ENCODE assay signal across 22 cellular contexts in the genomic region with DNA sequence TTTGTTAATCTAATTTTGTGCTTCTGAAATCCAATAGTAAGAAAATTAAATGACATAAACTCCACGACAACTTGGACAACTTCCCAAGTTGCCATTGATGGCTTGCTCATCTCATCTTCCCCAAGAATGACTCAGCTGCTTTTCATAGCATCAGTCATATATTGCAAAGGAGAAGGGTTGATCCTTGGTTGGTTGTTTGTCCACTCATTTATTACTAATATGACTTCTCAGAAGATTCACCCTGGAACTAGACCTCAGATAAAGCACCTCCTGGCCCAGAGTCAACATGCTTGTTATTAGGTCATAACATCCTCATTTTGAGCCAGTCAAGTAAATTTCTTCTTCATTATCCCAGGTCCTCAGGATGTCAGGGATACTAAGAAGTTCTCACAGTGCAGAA. TPM values are rescaled to one million over a fixed set of nuclear protein-coding genes. Genes with fewer than 3 reads are reported as not detected.
A peak's percentile ranks its signal among the peaks of the same experiment; 100 is the strongest.
DNase-seq lines count a peak whose midpoint lies in the region; ATAC-seq, FAIRE-seq and TF ChIP-seq lines count a peak whose summit lies in the region.
"Had no signal": no experiment of that assay in that cellular context is flagged by ENCODE, and none has a peak within 500 bp of the region (broad histone marks: within the 10 kb centered on the region; RNA-seq: fewer than 3 reads in every experiment).

No MANE protein-coding gene starts in this region.

- H3K79me2 ChIP-seq in keratinocyte (ENCODE audit: control insufficient read depth, insufficient read depth, low read length): no peaks in the 10 kb centered on the region

- H2AFZ ChIP-seq in keratinocyte (ENCODE audit: control insufficient read depth, low read length): no peak overlapping the region

- dilution Hi-C loops in keratinocyte (cut with MboI; ENCODE audit: extremely low pct_ligation_motif_present, low sequenced_read_pairs): no loop called here

- no peak for ATAC-seq in effector memory CD8-positive, alpha-beta T cell (replicated peaks)
- ATAC-seq: activated CD4-positive, CD25-positive, alpha-beta regulatory T cell treated with anti-CD3 and anti-CD28 coated beads, Interleukin-2, amount 50 U/mL, for 24 hours; HCT116; heart left ventricle; left ventricle myocardium superior; mucosa of descending colon had no signal

- no peak overlapping the region for H3K4me3 Mint-ChIP-seq in type B pancreatic cell
- H3K4me3 Mint-ChIP-seq in effector memory CD8-positive, alpha-beta T cell: no peak overlapping the region
- H3K4me3 Mint-ChIP-seq: activated naive CD4-positive, alpha-beta T cell treated with anti-CD3 and anti-CD28 coated beads, Interleukin-2, amount 50 U/mL, for 24 hours; activated T-cell treated with anti-CD3 and anti-CD28 coated beads, Interleukin-2, amount 50 U/mL, for 72 hours; CD4-positive, CD25-positive, alpha-beta regulatory T cell had no signal

- peak; percentile 72 for FAIRE-seq in keratinocyte (lab: Jason Lieb, UNC)

- no peaks in the 10 kb centered on the region for H3K4me1 Mint-ChIP-seq in type B pancreatic cell (ENCODE audit: unreplicated experiment)
- no peaks in the 10 kb centered on the region for H3K4me1 Mint-ChIP-seq in effector memory CD8-positive, alpha-beta T cell (ENCODE audit: low read depth in 2 of 2)
- H3K4me1 Mint-ChIP-seq: activated naive CD4-positive, alpha-beta T cell treated with anti-CD3 and anti-CD28 coated beads, Interleukin-2, amount 50 U/mL, for 24 hours; CD4-positive, CD25-positive, alpha-beta regulatory T cell had no signal

- no peaks in the 10 kb centered on the region for H3K9me1 ChIP-seq in keratinocyte (ENCODE audit: control insufficient read depth, extremely low read depth, insufficient read depth, low read length)

- TF ChIP-seq CTCF in keratinocyte (optimal IDR thresholded peaks at IDR 0.05 in 1 of 3, IDR thresholded peaks at IDR 0.05 in 1 of 3, conservative IDR thresholded peaks at IDR 0.05 in 1 of 3; ENCODE audit: extremely low read depth in 1 of 3, insufficient read depth in 2 of 3, low read length in 3 of 3) (no peak), type B pancreatic cell (conservative IDR thresholded peaks at IDR 0.05) (no peak)

- H3K27ac Mint-ChIP-seq in type B pancreatic cell: no peak overlapping the region
- no peak overlapping the region for H3K27ac Mint-ChIP-seq in effector memory CD8-positive, alpha-beta T cell
- H3K27ac Mint-ChIP-seq: activated naive CD4-positive, alpha-beta T cell treated with anti-CD3 and anti-CD28 coated beads, Interleukin-2, amount 50 U/mL, for 24 hours; activated T-cell treated with anti-CD3 and anti-CD28 coated beads, Interleukin-2, amount 50 U/mL, for 72 hours; CD4-positive, CD25-positive, alpha-beta regulatory T cell had no signal

- H3K4me3 ChIP-seq in keratinocyte (ENCODE audit: control insufficient read depth in 2 of 3, extremely low read depth in 1 of 3, insufficient read depth in 2 of 3, low read depth in 1 of 3, low read length in 3 of 3): no peak overlapping the region
- H3K4me3 ChIP-seq: heart left ventricle, mucosa of descending colon, Peyer's patch, spleen had no signal

- no peaks in the 10 kb centered on the region for H3K9me3 Mint-ChIP-seq in type B pancreatic cell
- no peaks in the 10 kb centered on the region for H3K9me3 Mint-ChIP-seq in effector memory CD8-positive, alpha-beta T cell
- H3K9me3 Mint-ChIP-seq: activated naive CD4-positive, alpha-beta T cell treated with anti-CD3 and anti-CD28 coated beads, Interleukin-2, amount 50 U/mL, for 24 hours; activated T-cell treated with anti-CD3 and anti-CD28 coated beads, Interleukin-2, amount 50 U/mL, for 72 hours had no signal

- no peak overlapping the region for H3K27ac ChIP-seq in keratinocyte (ENCODE audit: control insufficient read depth, insufficient read depth, low read length)
- H3K27ac ChIP-seq: heart left ventricle, Peyer's patch, spleen had no signal

- no peak overlapping the region for H3K4me2 ChIP-seq in keratinocyte (ENCODE audit: control insufficient read depth, extremely low read depth, insufficient read depth, low read depth, low read length)

- no peak overlapping the region for H3K9ac ChIP-seq in keratinocyte (ENCODE audit: control insufficient read depth, extremely low read depth, insufficient read depth, low read length)

- no peaks in the 10 kb centered on the region for H3K9me3 ChIP-seq in keratinocyte (ENCODE audit: control insufficient read depth, low read depth, low read length)
- H3K9me3 ChIP-seq: heart left ventricle, mucosa of descending colon, Peyer's patch, spleen had no signal

- H3K36me3 Mint-ChIP-seq in type B pancreatic cell: no peaks in the 10 kb centered on the region
- H3K36me3 Mint-ChIP-seq in effector memory CD8-positive, alpha-beta T cell (ENCODE audit: insufficient read depth): no peaks in the 10 kb centered on the region
- H3K36me3 Mint-ChIP-seq: activated naive CD4-positive, alpha-beta T cell treated with anti-CD3 and anti-CD28 coated beads, Interleukin-2, amount 50 U/mL, for 24 hours; CD4-positive, CD25-positive, alpha-beta regulatory T cell had no signal

- no peaks in the 10 kb centered on the region for H3K36me3 ChIP-seq in keratinocyte (ENCODE audit: control insufficient read depth in 2 of 2, extremely low read depth in 1 of 2, insufficient read depth in 2 of 2, low read length in 2 of 2)
- H3K36me3 ChIP-seq: heart left ventricle, Peyer's patch, spleen had no signal

- H3K27me3 ChIP-seq in keratinocyte (ENCODE audit: control insufficient read depth, extremely low read depth, insufficient read depth, low read length): no peaks in the 10 kb centered on the region
- H3K27me3 ChIP-seq: Peyer's patch had no signal

- DNase-seq in H4 (ENCODE audit: low spot score): peak; percentile 1
- DNase-seq in RKO (ENCODE audit: low spot score): peak; percentile 56
- peak; percentile 59 for DNase-seq in keratinocyte (ENCODE audit: low read depth, low spot score)
- no peak for DNase-seq in type B pancreatic cell (ENCODE audit: extremely low spot score, unreplicated experiment)
- no peak for DNase-seq in ureter (ENCODE audit: low spot score)
- DNase-seq in effector memory CD8-positive, alpha-beta T cell: no peak
- DNase-seq: activated T-cell treated with anti-CD3 and anti-CD28 coated beads, Interleukin-2, amount 50 U/mL, for 72 hours; CD4-positive, CD25-positive, alpha-beta regulatory T cell; DMS53; heart left ventricle; left ventricle myocardium superior; mucosa of descending colon; NCI-H1930; Peyer's patch; spleen; stimulated activated CD4-positive, alpha-beta T cell treated with anti-CD3 and anti-CD28 coated beads, Interleukin-4, amount 100 ng/mL, for 4 hours; substantia nigra; T1000 had no signal

- no peaks in the 10 kb centered on the region for H4K20me1 ChIP-seq in keratinocyte (ENCODE audit: control insufficient read depth, extremely low read depth, insufficient read depth, low read length)

- H3K27me3 Mint-ChIP-seq in type B pancreatic cell: no peaks in the 10 kb centered on the region
- H3K27me3 Mint-ChIP-seq in effector memory CD8-positive, alpha-beta T cell: peaks cover 6 to 23% of the 10 kb centered on the region in 2 donors

- H3K4me1 ChIP-seq in keratinocyte (ENCODE audit: control insufficient read depth, extremely low read depth, insufficient read depth, low read length): peaks cover 9% of the 10 kb centered on the region
- H3K4me1 ChIP-seq: heart left ventricle, Peyer's patch, spleen had no signal

RNA-seq across cellular contexts. Expression of gene LCE3D, which starts 2.3 kb away (rescaled TPM):
- total RNA-seq in H4 (2014; rRNA removed; shearing (Covaris generic)): not detected in 2 replicates
- polyA plus RNA-seq in keratinocyte: 1.2 to 9.1 TPM (median 4.4 TPM) in 3 replicates
- polyA plus RNA-seq in keratinocyte (2011; ENCODE audit: low read depth): 403 TPM
- 3.9 and 9.9 TPM in 2 replicates for polyA plus RNA-seq in keratinocyte (2011; cell fraction: cytosol; rRNA removed)
- polyA plus RNA-seq in keratinocyte (2011; cell fraction: nucleus; rRNA removed): 3.2 and 9.0 TPM in 2 replicates
- 12.9 and 3,515 TPM in 2 replicates for polyA plus RNA-seq in keratinocyte (2012; ENCODE audit: low replicate concordance)
- polyA minus RNA-seq in keratinocyte: 1.1 to 1.2 TPM in 2 of 3 replicates, not detected in the other
- polyA minus RNA-seq in keratinocyte (2011; cell fraction: cytosol; rRNA and poly(A)+ RNA removed): not detected
- 2.0 and 8.4 TPM in 2 replicates for polyA minus RNA-seq in keratinocyte (2011; cell fraction: nucleus; rRNA and poly(A)+ RNA removed)
- not detected in 2 replicates for total RNA-seq in type B pancreatic cell (ENCODE audit: low replicate concordance)
- total RNA-seq in ureter: not detected
- total RNA-seq: activated CD8-positive, alpha-beta memory T cell treated with anti-CD3 and anti-CD28 coated beads for 36 hours; activated T-cell treated with anti-CD3 and anti-CD28 coated beads, Interleukin-2, amount 50 U/mL, for 72 hours; CD4-positive, CD25-positive, alpha-beta regulatory T cell; heart left ventricle; left ventricle myocardium superior; mucosa of descending colon; Peyer's patch; spleen had no signal
- polyA plus RNA-seq: CD4-positive, CD25-positive, alpha-beta regulatory T cell; heart left ventricle had no signal

RNA-seq across cellular contexts. Expression of gene LCE3E, which starts 16.1 kb away (rescaled TPM):
- not detected in 2 replicates for total RNA-seq in H4 (2014; rRNA removed; shearing (Covaris generic))
- polyA plus RNA-seq in keratinocyte: 0.48 to 2.8 TPM (median 2.2 TPM) in 3 replicates
- 112 TPM for polyA plus RNA-seq in keratinocyte (2011; ENCODE audit: low read depth)
- 1.3 and 3.0 TPM in 2 replicates for polyA plus RNA-seq in keratinocyte (2011; cell fraction: cytosol; rRNA removed)
- polyA plus RNA-seq in keratinocyte (2011; cell fraction: nucleus; rRNA removed): 0.85 and 3.4 TPM in 2 replicates
- polyA plus RNA-seq in keratinocyte (2012; ENCODE audit: low replicate concordance): 3.4 and 818 TPM in 2 replicates
- 0.42 to 0.62 TPM in 2 of 3 replicates, not detected in the other for polyA minus RNA-seq in keratinocyte
- polyA minus RNA-seq in keratinocyte (2011; cell fraction: cytosol; rRNA and poly(A)+ RNA removed): not detected
- polyA minus RNA-seq in keratinocyte (2011; cell fraction: nucleus; rRNA and poly(A)+ RNA removed): 1.2 and 5.8 TPM in 2 replicates
- total RNA-seq in type B pancreatic cell (ENCODE audit: low replicate concordance) (not detected in 2 replicates), ureter (not detected)
- total RNA-seq: activated CD8-positive, alpha-beta memory T cell treated with anti-CD3 and anti-CD28 coated beads for 36 hours; activated T-cell treated with anti-CD3 and anti-CD28 coated beads, Interleukin-2, amount 50 U/mL, for 72 hours; CD4-positive, CD25-positive, alpha-beta regulatory T cell; heart left ventricle; left ventricle myocardium superior; mucosa of descending colon; Peyer's patch; spleen had no signal
- polyA plus RNA-seq: CD4-positive, CD25-positive, alpha-beta regulatory T cell; heart left ventricle; spleen had no signal

RNA-seq across cellular contexts. Expression of gene LCE3C, which starts 17.4 kb away (rescaled TPM):
- not detected in 2 replicates for total RNA-seq in H4 (2014; rRNA removed; shearing (Covaris generic))
- polyA plus RNA-seq in keratinocyte: 0.20 to 0.34 TPM in 2 of 3 replicates, not detected in the other
- not detected for polyA plus RNA-seq in keratinocyte (2011; ENCODE audit: low read depth)
- not detected in 2 replicates for polyA plus RNA-seq in keratinocyte (2011; cell fraction: cytosol; rRNA removed)
- not detected in 2 replicates for polyA plus RNA-seq in keratinocyte (2011; cell fraction: nucleus; rRNA removed)
- 2.6 TPM in 1 of 2 replicates, not detected in the other for polyA plus RNA-seq in keratinocyte (2012; ENCODE audit: low replicate concordance)
- polyA minus RNA-seq in keratinocyte: not detected in 3 replicates
- not detected for polyA minus RNA-seq in keratinocyte (2011; cell fraction: cytosol; rRNA and poly(A)+ RNA removed)
- not detected in 2 replicates for polyA minus RNA-seq in keratinocyte (2011; cell fraction: nucleus; rRNA and poly(A)+ RNA removed)
- total RNA-seq in type B pancreatic cell (ENCODE audit: low replicate concordance) (not detected in 2 replicates), ureter (not detected)
- total RNA-seq: activated CD8-positive, alpha-beta memory T cell treated with anti-CD3 and anti-CD28 coated beads for 36 hours; activated T-cell treated with anti-CD3 and anti-CD28 coated beads, Interleukin-2, amount 50 U/mL, for 72 hours; CD4-positive, CD25-positive, alpha-beta regulatory T cell; heart left ventricle; left ventricle myocardium superior; mucosa of descending colon; Peyer's patch; spleen had no signal
- polyA plus RNA-seq: CD4-positive, CD25-positive, alpha-beta regulatory T cell; heart left ventricle; spleen had no signal

RNA-seq across cellular contexts. Expression of gene LCE3B, which starts 31.0 kb away (rescaled TPM):
- not detected in 2 replicates for total RNA-seq in H4 (2014; rRNA removed; shearing (Covaris generic))
- polyA plus RNA-seq in keratinocyte: not detected in 3 replicates
- polyA plus RNA-seq in keratinocyte (2011; ENCODE audit: low read depth): not detected
- polyA plus RNA-seq in keratinocyte (2011; cell fraction: cytosol; rRNA removed): not detected in 2 replicates
- polyA plus RNA-seq in keratinocyte (2011; cell fraction: nucleus; rRNA removed): not detected in 2 replicates
- polyA plus RNA-seq in keratinocyte (2012; ENCODE audit: low replicate concordance): not detected in 2 replicates
- polyA minus RNA-seq in keratinocyte: not detected in 3 replicates
- not detected for polyA minus RNA-seq in keratinocyte (2011; cell fraction: cytosol; rRNA and poly(A)+ RNA removed)
- polyA minus RNA-seq in keratinocyte (2011; cell fraction: nucleus; rRNA and poly(A)+ RNA removed): not detected in 2 replicates
- total RNA-seq in type B pancreatic cell (ENCODE audit: low replicate concordance): not detected in 2 replicates
- not detected for total RNA-seq in ureter
- total RNA-seq: activated CD8-positive, alpha-beta memory T cell treated with anti-CD3 and anti-CD28 coated beads for 36 hours; activated T-cell treated with anti-CD3 and anti-CD28 coated beads, Interleukin-2, amount 50 U/mL, for 72 hours; CD4-positive, CD25-positive, alpha-beta regulatory T cell; heart left ventricle; left ventricle myocardium superior; mucosa of descending colon; Peyer's patch; spleen had no signal
- polyA plus RNA-seq: CD4-positive, CD25-positive, alpha-beta regulatory T cell; heart left ventricle; spleen had no signal

RNA-seq across cellular contexts. Expression of gene LCE3A, which starts 40.3 kb away (rescaled TPM):
- not detected in 2 replicates for total RNA-seq in H4 (2014; rRNA removed; shearing (Covaris generic))
- polyA plus RNA-seq in keratinocyte: not detected in 3 replicates
- polyA plus RNA-seq in keratinocyte (2011; ENCODE audit: low read depth): not detected
- polyA plus RNA-seq in keratinocyte (2011; cell fraction: cytosol; rRNA removed): not detected in 2 replicates
- polyA plus RNA-seq in keratinocyte (2011; cell fraction: nucleus; rRNA removed): not detected in 2 replicates
- not detected in 2 replicates for polyA plus RNA-seq in keratinocyte (2012; ENCODE audit: low replicate concordance)
- not detected in 3 replicates for polyA minus RNA-seq in keratinocyte
- not detected for polyA minus RNA-seq in keratinocyte (2011; cell fraction: cytosol; rRNA and poly(A)+ RNA removed)
- not detected in 2 replicates for polyA minus RNA-seq in keratinocyte (2011; cell fraction: nucleus; rRNA and poly(A)+ RNA removed)
- total RNA-seq in type B pancreatic cell (ENCODE audit: low replicate concordance): not detected in 2 replicates
- not detected for total RNA-seq in ureter
- total RNA-seq: activated CD8-positive, alpha-beta memory T cell treated with anti-CD3 and anti-CD28 coated beads for 36 hours; activated T-cell treated with anti-CD3 and anti-CD28 coated beads, Interleukin-2, amount 50 U/mL, for 72 hours; CD4-positive, CD25-positive, alpha-beta regulatory T cell; heart left ventricle; left ventricle myocardium superior; mucosa of descending colon; Peyer's patch; spleen had no signal
- polyA plus RNA-seq: CD4-positive, CD25-positive, alpha-beta regulatory T cell; heart left ventricle; spleen had no signal

Comparison
In these comparisons a context has a peak if more than half of its experiments do, and no peak if none do; other contexts are left out.
1. DNase-seq: peak in H4 (single experiment), RKO (single experiment) and keratinocyte (single experiment); none in type B pancreatic cell (single experiment), ureter (single experiment) and effector memory CD8-positive, alpha-beta T cell (0 of 3).